In genomic region chr14:43535231-43535838, GRCh38 we compare ENCODE assay signal across 2 cellular contexts.
TF ChIP-seq lines count a peak whose summit lies in the region.

No MANE protein-coding gene starts in this region.

TF ChIP-seq in SK-N-SH, 30 proteins besides CTCF, POLR2A, EP300 and RAD21 (continued from another document):
- TF ChIP-seq MAX (IDR thresholded peaks at IDR 0.05; ENCODE audit: low read depth), result no peak
- TF ChIP-seq PBX3 (IDR thresholded peaks at IDR 0.05), result no peak
- no peak for TF ChIP-seq REST (IDR thresholded peaks at IDR 0.05; ENCODE audit: low read depth, low read length)

TF ChIP-seq in SK-N-SH treated with all-trans-retinoic acid at 6 μM for 48 hours, 23 proteins besides CTCF, POLR2A, EP300 and RAD21 (continued from another document):
- TF ChIP-seq CREB5 (CRISPR knock-in tag; IDR thresholded peaks at IDR 0.05; ENCODE audit: low read depth) (no peak), OSR1 (CRISPR knock-in tag; IDR thresholded peaks at IDR 0.05) (no peak)
